27 cellular contexts compared by ENCODE assay signal in the genomic region with DNA sequence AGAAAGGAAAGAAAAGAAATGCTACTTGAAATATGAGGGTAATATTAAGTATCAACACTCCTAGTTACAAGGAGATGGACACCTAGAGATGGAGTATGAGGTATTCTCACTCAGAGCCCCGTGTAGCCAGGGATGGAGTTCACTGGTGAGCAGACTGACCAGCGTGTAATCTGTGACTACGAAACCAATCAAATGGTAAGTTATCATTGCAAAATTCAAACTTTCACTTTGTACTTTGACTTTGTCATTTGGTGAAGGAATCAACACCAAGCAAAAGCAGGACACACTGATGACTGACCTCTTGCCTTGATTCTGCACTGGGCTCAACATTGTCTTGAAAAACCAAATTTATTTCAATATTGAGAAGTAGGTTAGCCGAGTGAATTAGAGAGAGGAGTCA. TPM values are rescaled to one million over a fixed set of nuclear protein-coding genes. Genes with fewer than 3 reads are reported as not detected.
"Had no signal": no experiment of that assay in that cellular context is flagged by ENCODE, and none has a peak within 500 bp of the region (broad histone marks: within the 10 kb centered on the region; RNA-seq: fewer than 3 reads in every experiment).

No MANE protein-coding gene starts in this region.

- FAIRE-seq: endometrium, islet of Langerhans, keratinocyte had no signal

- H3K9me3 ChIP-seq: colonic mucosa, gastrocnemius medialis, left ventricle myocardium inferior, lower lobe of right lung had no signal

- H3K27me3 ChIP-seq: colonic mucosa, esophagus squamous epithelium, gastrocnemius medialis had no signal

- H3K36me3 ChIP-seq: colonic mucosa, esophagus squamous epithelium, gastrocnemius medialis, heart right ventricle, left ventricle myocardium inferior, lower lobe of right lung had no signal

- H3K27ac Mint-ChIP-seq: dendritic cell treated with granulocyte-macrophage colony-stimulating factor and Interleukin-4, amounts not matched to agents 40 ng/mL and 50 ng/mL, for 4 days; effector memory CD8-positive, alpha-beta T cell; endodermal cell had no signal

- H3K4me1 ChIP-seq: colonic mucosa, esophagus squamous epithelium, gastrocnemius medialis, heart right ventricle, left ventricle myocardium inferior, lower lobe of right lung had no signal

- H3K4me1 Mint-ChIP-seq: endodermal cell had no signal

- ATAC-seq: effector memory CD8-positive, alpha-beta T cell; esophagus mucosa; gastrocnemius medialis; heart right ventricle; left cardiac atrium; lower lobe of right lung had no signal

- H3K4me3 ChIP-seq: colonic mucosa, esophagus squamous epithelium, gastrocnemius medialis, heart right ventricle, left ventricle myocardium inferior, lower lobe of right lung had no signal

- H3K27ac ChIP-seq: colonic mucosa, epithelial cell of prostate, esophagus squamous epithelium, gastrocnemius medialis, heart right ventricle, left ventricle myocardium inferior, lower lobe of right lung had no signal

- DNase-seq: colonic mucosa; cortex of kidney; effector CD8-positive, alpha-beta T cell; effector memory CD8-positive, alpha-beta T cell; endodermal cell; erythroblast; esophagus squamous epithelium; foreskin fibroblast; foreskin melanocyte; gastrocnemius medialis; glutamatergic neuron; head of caudate nucleus; heart right ventricle; hippocampal formation; left cardiac atrium; left ventricle myocardium inferior; lower lobe of right lung; mesendoderm; midbrain had no signal

- H3K27me3 Mint-ChIP-seq: dendritic cell treated with granulocyte-macrophage colony-stimulating factor and Interleukin-4, amounts not matched to agents 40 ng/mL and 50 ng/mL, for 4 days had no signal

- H3K4me3 Mint-ChIP-seq: dendritic cell treated with granulocyte-macrophage colony-stimulating factor and Interleukin-4, amounts not matched to agents 40 ng/mL and 50 ng/mL, for 4 days; effector memory CD8-positive, alpha-beta T cell; endodermal cell had no signal

RNA-seq across cellular contexts. Expression of gene DCDC2, which starts 51.8 kb away (rescaled TPM):
- total RNA-seq: dermis microvascular lymphatic vessel endothelial cell, esophagus mucosa, left ventricle myocardium inferior, lung microvascular endothelial cell had no signal
- polyA plus RNA-seq: heart right ventricle had no signal
